ENCODE assay signal across 1 cellular context in genomic region chr12:52015393-52016081, GRCh38.
A peak's percentile ranks its signal among the peaks of the same experiment; 100 is the strongest.
TF ChIP-seq lines count a peak whose summit lies in the region.

No MANE protein-coding gene starts in this region.

TF ChIP-seq in HepG2, 621 proteins besides CTCF, POLR2A, EP300 and RAD21:
- TF ChIP-seq ZNF124 (CRISPR knock-in tag; IDR thresholded peaks at IDR 0.05) = no peak
- no peak for TF ChIP-seq FOXA3 (CRISPR knock-in tag; IDR thresholded peaks at IDR 0.05)
- peak; percentile 35 for TF ChIP-seq AGO2 (optimal IDR thresholded peaks at IDR 0.05; ENCODE audit: low read depth, low read length)
- no peak for TF ChIP-seq ATF4 (CRISPR knock-in tag; IDR thresholded peaks at IDR 0.05)
